21 cellular contexts compared by ENCODE assay signal in genomic region chr22:47063071-47063509, GRCh38.
DNase-seq lines count a peak whose midpoint lies in the region; ATAC-seq and TF ChIP-seq lines count a peak whose summit lies in the region.
"Had no signal": no experiment of that assay in that cellular context is flagged by ENCODE, and none has a peak within 500 bp of the region (broad histone marks: within the 10 kb centered on the region; RNA-seq: fewer than 3 reads in every experiment).

No MANE protein-coding gene starts in this region.

- intact Hi-C loops in Right ventricle myocardium superior (cut with DNase I) = no loop called here
- intact Hi-C loops in left ventricle myocardium inferior (cut with micrococcal nuclease) = no loop called here
- intact Hi-C loops in transverse colon (cut with DNase I; ENCODE audit: low total_unique reads) = no loop called here

- H3K4me3 Mint-ChIP-seq in chondrocyte (ENCODE audit: unreplicated experiment) = no peak overlapping the region
- no peak overlapping the region for H3K4me3 Mint-ChIP-seq in nephron progenitor cell

- H3K27me3 ChIP-seq in left ventricle myocardium inferior (ENCODE audit: low read depth) = no peaks in the 10 kb centered on the region
- no peaks in the 10 kb centered on the region for H3K27me3 ChIP-seq in transverse colon
- H3K27me3 ChIP-seq: BLaER1 treated with 17β-estradiol and CSF1 and Interleukin-3, amounts not matched to agents 10 nM and 100 nM had no signal

- DNase-seq in Right ventricle myocardium superior = peak; percentile 23
- no peak for DNase-seq in left ventricle myocardium inferior
- peak; percentile 74 for DNase-seq in chondrocyte (ENCODE audit: low spot score)
- no peak for DNase-seq in nephron progenitor cell
- DNase-seq in transverse colon = peak; percentile 4
- no peak for DNase-seq in stimulated activated CD4-positive, alpha-beta T cell treated with anti-CD3 and anti-CD28 coated beads, Interleukin-4, amount 100 ng/mL, for 24 hours
- DNase-seq: DND-41, GOT3, Karpas-422, MM.1S, NCI-H1092 treated with DMSO at 0.1 percent for 48 hours, NCI-H1694, NCI-H2107, NCI-H2227 treated with DMSO at 0.1 percent for 48 hours, NCI-H524 treated with DMSO at 0.1 percent for 48 hours had no signal

- in situ Hi-C loops in transverse colon (cut with MboI; ENCODE audit: low pct_ligation_motif_present in 1 of 4, low pct_unique_long_range_greater_than_20kb in 1 of 4, low sequenced_read_pairs in 3 of 4) = no loop called here

- no peak for TF ChIP-seq CTCF in left ventricle myocardium inferior (IDR thresholded peaks at IDR 0.05; ENCODE audit: borderline replicate concordance)
- TF ChIP-seq CTCF in chondrocyte (IDR thresholded peaks at IDR 0.05) = no peak
- TF ChIP-seq CTCF in nephron progenitor cell (IDR thresholded peaks at IDR 0.05) = no peak
- TF ChIP-seq CTCF in transverse colon (IDR thresholded peaks at IDR 0.05) = no peak

- 94% methylated on average over 11 of the region's 14 CpGs; no CpG with 5 or more reads in 1 of the 2 donors for WGBS in transverse colon (ENCODE audit: low coverage in 1 of 2), 2 donors

- no peaks in the 10 kb centered on the region for H3K27me3 Mint-ChIP-seq in chondrocyte (ENCODE audit: low read depth)
- H3K27me3 Mint-ChIP-seq in nephron progenitor cell (ENCODE audit: low read depth, poor library complexity) = no peaks in the 10 kb centered on the region

- TF ChIP-seq POLR2A in transverse colon (IDR thresholded peaks at IDR 0.05) = no peak

- H3K4me3 ChIP-seq in left ventricle myocardium inferior (no peak overlapping the region), transverse colon (no peak overlapping the region)
- H3K4me3 ChIP-seq: A549; BLaER1 treated with 17β-estradiol and CSF1 and Interleukin-3, amounts not matched to agents 10 nM and 100 nM had no signal

- H3K9me3 ChIP-seq in left ventricle myocardium inferior (replicated peaks) (no peaks in the 10 kb centered on the region), transverse colon (no peaks in the 10 kb centered on the region)
- H3K9me3 ChIP-seq: A549; BLaER1 treated with 17β-estradiol and CSF1 and Interleukin-3, amounts not matched to agents 10 nM and 100 nM had no signal

- H3K9me3 Mint-ChIP-seq in chondrocyte (ENCODE audit: low read depth) (no peaks in the 10 kb centered on the region), nephron progenitor cell (no peaks in the 10 kb centered on the region)

- TF ChIP-seq EP300 in transverse colon (IDR thresholded peaks at IDR 0.05; ENCODE audit: low read depth) = no peak

- no peak overlapping the region for H3K27ac ChIP-seq in left ventricle myocardium inferior (replicated peaks)
- no peak overlapping the region for H3K27ac ChIP-seq in transverse colon
- H3K27ac ChIP-seq: A549; BLaER1 treated with 17β-estradiol and CSF1 and Interleukin-3, amounts not matched to agents 10 nM and 100 nM had no signal

- H3K4me1 Mint-ChIP-seq in chondrocyte (ENCODE audit: low read depth) = no peaks in the 10 kb centered on the region
- H3K4me1 Mint-ChIP-seq in nephron progenitor cell = no peaks in the 10 kb centered on the region

- ATAC-seq in Right ventricle myocardium superior (ENCODE audit: poor library complexity) (no peak), GM21447 (IDR thresholded peaks at IDR 0.05; ENCODE audit: unreplicated experiment) (no peak), GM21825 (IDR thresholded peaks at IDR 0.05; ENCODE audit: unreplicated experiment) (no peak)
- ATAC-seq: A549, Panc1, Right ventricle myocardium inferior had no signal

- H3K4me1 ChIP-seq in left ventricle myocardium inferior (peaks cover 3% of the 10 kb centered on the region), transverse colon (no peaks in the 10 kb centered on the region)
- H3K4me1 ChIP-seq: A549 had no signal

- H3K36me3 Mint-ChIP-seq in chondrocyte (ENCODE audit: low read depth) (peaks cover 6% of the 10 kb centered on the region), nephron progenitor cell (ENCODE audit: low read depth) (peaks cover 14% of the 10 kb centered on the region)

- H3K36me3 ChIP-seq in left ventricle myocardium inferior (peaks cover 39% of the 10 kb centered on the region), transverse colon (no peaks in the 10 kb centered on the region)

- H3K27ac Mint-ChIP-seq in chondrocyte (ENCODE audit: unreplicated experiment) (peak overlapping the region; percentile 27), nephron progenitor cell (peak overlapping the region; percentile 80)

Comparison
In these comparisons a context has a peak if more than half of its experiments do, and no peak if none do; other contexts are left out.
1. DNase-seq: peak in Right ventricle myocardium superior (single experiment), chondrocyte (single experiment) and transverse colon (single experiment); none in left ventricle myocardium inferior (single experiment), nephron progenitor cell (single experiment) and stimulated activated CD4-positive, alpha-beta T cell treated with anti-CD3 and anti-CD28 coated beads, Interleukin-4, amount 100 ng/mL, for 24 hours (single experiment).